ENCODE assay signal across 3 cellular contexts in the genomic region with DNA sequence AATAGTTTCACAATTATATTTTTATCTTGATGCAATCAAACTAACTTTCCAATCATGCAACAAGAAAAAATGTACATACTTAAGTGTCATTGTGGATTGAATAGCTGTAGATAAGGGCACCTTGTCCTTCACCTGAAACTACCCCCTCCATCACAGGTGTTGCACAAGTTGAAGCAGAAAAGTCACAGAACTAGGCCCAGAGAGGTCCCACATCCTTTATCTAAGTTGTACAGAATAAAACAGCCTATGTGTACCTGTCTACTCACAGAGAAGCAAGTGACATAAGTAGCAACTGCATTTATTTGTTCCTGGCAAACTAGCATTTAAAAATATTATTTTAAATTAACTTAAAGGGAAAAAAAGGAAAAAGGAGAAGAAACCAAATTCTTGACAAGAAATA.
TF ChIP-seq lines count a peak whose summit lies in the region.

No MANE protein-coding gene starts in this region.

TF ChIP-seq in IMR-90, 13 proteins besides CTCF, POLR2A, EP300 and RAD21:
- TF ChIP-seq BHLHE40 (IDR thresholded peaks at IDR 0.05; ENCODE audit: low read depth, low read length) (no peak), CEBPB (IDR thresholded peaks at IDR 0.05; ENCODE audit: low read depth, low read length) (no peak), MAZ (IDR thresholded peaks at IDR 0.05; ENCODE audit: borderline replicate concordance, low read depth, low read length) (no peak), MXI1 (IDR thresholded peaks at IDR 0.05; ENCODE audit: borderline replicate concordance, low read depth, low read length) (no peak), RFX5 (IDR thresholded peaks at IDR 0.05; ENCODE audit: low read depth, low read length) (no peak), SMC3 (IDR thresholded peaks at IDR 0.05; ENCODE audit: low read depth, low read length) (no peak), RCOR1 (IDR thresholded peaks at IDR 0.05; ENCODE audit: insufficient replicate concordance, low read length) (no peak), CHD1 (IDR thresholded peaks at IDR 0.05; ENCODE audit: low read depth, low read length) (no peak), FOS (IDR thresholded peaks at IDR 0.05; ENCODE audit: low read depth, low read length) (no peak), NFE2L2 (IDR thresholded peaks at IDR 0.05; ENCODE audit: low read depth, low read length) (no peak), MAFK (IDR thresholded peaks at IDR 0.05; ENCODE audit: low read depth, low read length) (no peak)
- TF ChIP-seq, protein P1, sequence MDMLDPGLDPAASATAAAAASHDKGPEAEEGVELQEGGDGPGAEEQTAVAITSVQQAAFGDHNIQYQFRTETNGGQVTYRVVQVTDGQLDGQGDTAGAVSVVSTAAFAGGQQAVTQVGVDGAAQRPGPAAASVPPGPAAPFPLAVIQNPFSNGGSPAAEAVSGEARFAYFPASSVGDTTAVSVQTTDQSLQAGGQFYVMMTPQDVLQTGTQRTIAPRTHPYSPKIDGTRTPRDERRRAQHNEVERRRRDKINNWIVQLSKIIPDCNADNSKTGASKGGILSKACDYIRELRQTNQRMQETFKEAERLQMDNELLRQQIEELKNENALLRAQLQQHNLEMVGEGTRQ (IDR thresholded peaks at IDR 0.05; ENCODE audit: low read depth, low read length), result no peak
- TF ChIP-seq, protein P2, sequence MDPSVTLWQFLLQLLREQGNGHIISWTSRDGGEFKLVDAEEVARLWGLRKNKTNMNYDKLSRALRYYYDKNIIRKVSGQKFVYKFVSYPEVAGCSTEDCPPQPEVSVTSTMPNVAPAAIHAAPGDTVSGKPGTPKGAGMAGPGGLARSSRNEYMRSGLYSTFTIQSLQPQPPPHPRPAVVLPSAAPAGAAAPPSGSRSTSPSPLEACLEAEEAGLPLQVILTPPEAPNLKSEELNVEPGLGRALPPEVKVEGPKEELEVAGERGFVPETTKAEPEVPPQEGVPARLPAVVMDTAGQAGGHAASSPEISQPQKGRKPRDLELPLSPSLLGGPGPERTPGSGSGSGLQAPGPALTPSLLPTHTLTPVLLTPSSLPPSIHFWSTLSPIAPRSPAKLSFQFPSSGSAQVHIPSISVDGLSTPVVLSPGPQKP (IDR thresholded peaks at IDR 0.05; ENCODE audit: borderline replicate concordance, low read depth, low read length), result no peak
TF ChIP-seq in IMR-90: peak in this region for 0.

TF ChIP-seq in H1, 55 proteins besides CTCF, POLR2A, EP300 and RAD21:
- no peak for TF ChIP-seq KDM1A (IDR thresholded peaks at IDR 0.05; ENCODE audit: borderline replicate concordance, low read length)
- no peak for TF ChIP-seq EZH2 (IDR thresholded peaks at IDR 0.05; ENCODE audit: low read depth, low read length, severe bottlenecking)
- peak; percentile 69 for TF ChIP-seq CEBPB (IDR thresholded peaks at IDR 0.05; ENCODE audit: low read depth, low read length)
- TF ChIP-seq BACH1 (IDR thresholded peaks at IDR 0.05; ENCODE audit: low read length), result no peak

TF ChIP-seq in GM12891, 5 proteins besides CTCF, POLR2A, EP300 and RAD21:
- TF ChIP-seq PAX5 (IDR thresholded peaks at IDR 0.05; ENCODE audit: insufficient read depth, low read length, severe bottlenecking) (no peak), SPI1 (IDR thresholded peaks at IDR 0.05; ENCODE audit: low read depth, low read length) (no peak), POU2F2 (IDR thresholded peaks at IDR 0.05; ENCODE audit: low read depth, low read length) (no peak), POLR2AphosphoS5 (IDR thresholded peaks at IDR 0.05; ENCODE audit: low read depth, low read length) (no peak)
